15 cellular contexts compared by ENCODE assay signal in the genomic region with DNA sequence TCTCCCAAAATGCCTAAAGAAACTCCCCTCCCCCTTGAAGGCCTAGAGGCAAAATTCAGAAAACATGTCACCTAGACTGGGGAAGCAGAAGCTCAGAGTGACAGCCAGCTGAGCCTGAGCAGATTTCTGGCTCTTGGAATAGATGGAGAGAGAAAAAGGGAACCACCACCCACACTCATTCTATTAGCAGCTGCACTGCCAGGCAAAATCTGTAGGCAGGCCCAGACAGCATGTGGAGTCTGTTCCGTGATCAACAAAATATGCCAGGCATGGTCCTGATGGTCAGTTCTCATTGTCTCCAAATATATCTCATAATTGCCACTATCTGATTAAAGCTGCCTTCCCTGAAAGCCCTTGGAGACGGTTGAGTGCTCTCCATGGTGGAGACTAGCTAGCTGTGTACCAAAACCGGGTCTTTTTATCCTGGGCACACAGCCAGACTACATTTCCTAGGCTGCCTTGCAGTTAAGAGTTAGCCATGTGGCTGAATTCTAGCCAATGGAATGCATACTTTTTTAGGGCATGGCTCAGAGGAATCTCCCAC.
DNase-seq lines count a peak whose midpoint lies in the region; ATAC-seq, FAIRE-seq and TF ChIP-seq lines count a peak whose summit lies in the region.
"Had no signal": no experiment of that assay in that cellular context is flagged by ENCODE, and none has a peak within 500 bp of the region (broad histone marks: within the 10 kb centered on the region; RNA-seq: fewer than 3 reads in every experiment).

No MANE protein-coding gene starts in this region.

- TF ChIP-seq EP300 in HepG2 (IDR thresholded peaks at IDR 0.05; ENCODE audit: low read depth in 2 of 2, low read length in 2 of 2), result no peak
- TF ChIP-seq EP300 in HepG2 (CRISPR knock-in tag; IDR thresholded peaks at IDR 0.05; ENCODE audit: borderline replicate concordance), result no peak

- TF ChIP-seq CTCF in AG04449 (IDR thresholded peaks at IDR 0.05; ENCODE audit: insufficient read depth, low read length, missing control alignments), result no peak
- no peak for TF ChIP-seq CTCF in glutamatergic neuron (IDR thresholded peaks at IDR 0.05; ENCODE audit: partially characterized antibody, unreplicated experiment)
- TF ChIP-seq CTCF in HepG2 (CRISPR knock-in tag; IDR thresholded peaks at IDR 0.05), result no peak

- H3K4me1 Mint-ChIP-seq in glutamatergic neuron (ENCODE audit: low read depth, unreplicated experiment), result peaks cover 3% of the 10 kb centered on the region

- no peaks in the 10 kb centered on the region for H4K20me1 ChIP-seq in HepG2 (ENCODE audit: insufficient read depth, low read length)

- 0% methylated on average over 2 of the region's 3 CpGs for WGBS in HepG2 (ENCODE audit: low lambda C conversion rate)

- peak; percentile 2 for DNase-seq in AG04449 (ENCODE audit: low read depth, low spot score)
- DNase-seq in NCI-H1105 (lab: John Stamatoyannopoulos, UW), result peak; percentile 65
- peak; percentile 46 to 65 for DNase-seq in SHP77 (lab: John Stamatoyannopoulos, UW)
- DNase-seq in glutamatergic neuron, result peak; percentile 24
- DNase-seq in GF-D8 (lab: John Stamatoyannopoulos, UW), result no peak
- DNase-seq in stimulated activated CD4-positive, alpha-beta T cell treated with anti-CD3 and anti-CD28 coated beads, Interleukin-15, amount 100 ng/mL, for 24 hours, result no peak
- no peak for DNase-seq in HepG2 (ENCODE audit: low spot score)
- DNase-seq: activated CD8-positive, alpha-beta T cell treated with anti-CD3 and anti-CD28 coated beads for 36 hours; activated naive CD4-positive, alpha-beta T cell; DND-41; esophagus squamous epithelium; HFFc6; NCI-H226 had no signal

- POLR2A ChIA-PET in AG04449 (lab: Yijun Ruan, JAX) (no interaction called here), HepG2 (lab: Yijun Ruan, JAX) (no interaction called here)

- H3K36me3 ChIP-seq in HepG2 (replicated peaks in 1 of 2; ENCODE audit: control insufficient read depth in 1 of 2, insufficient read depth in 2 of 2, low read length in 2 of 2), result no peaks in the 10 kb centered on the region
- H3K36me3 ChIP-seq: esophagus squamous epithelium, vagina had no signal

- no peak overlapping the region for H2AFZ ChIP-seq in HepG2 (ENCODE audit: low read length)

- no peak for ATAC-seq in HG02763 (IDR thresholded peaks at IDR 0.05; ENCODE audit: unreplicated experiment)
- no peak for ATAC-seq in HepG2
- ATAC-seq: activated CD8-positive, alpha-beta T cell treated with anti-CD3 and anti-CD28 coated beads for 36 hours had no signal

- no peaks in the 10 kb centered on the region for H3K9me3 Mint-ChIP-seq in glutamatergic neuron (ENCODE audit: unreplicated experiment)
- H3K9me3 Mint-ChIP-seq: activated CD8-positive, alpha-beta T cell treated with anti-CD3 and anti-CD28 coated beads for 36 hours; HFFc6 had no signal

- no peaks in the 10 kb centered on the region; a peak in 1 of 5 replicates for H3K27me3 ChIP-seq in HepG2 (ENCODE audit: control insufficient read depth in 1 of 2, insufficient read depth in 2 of 2, low read length in 2 of 2)
- H3K27me3 ChIP-seq: esophagus squamous epithelium, vagina had no signal

- no peak overlapping the region for H3K4me3 ChIP-seq in AG04449 (ENCODE audit: low read depth, low read length)
- H3K4me3 ChIP-seq in HepG2 (replicated peaks in 1 of 3; ENCODE audit: insufficient read depth in 1 of 3, low read depth in 2 of 3, low read length in 3 of 3), result no peak overlapping the region
- H3K4me3 ChIP-seq: esophagus squamous epithelium, vagina had no signal

- intact Hi-C loops in HepG2 (cut with micrococcal nuclease; ENCODE audit: unreplicated experiment), result no loop called here

- H3K27ac Mint-ChIP-seq in glutamatergic neuron (ENCODE audit: unreplicated experiment), result peak overlapping the region; percentile 86
- H3K27ac Mint-ChIP-seq: activated CD8-positive, alpha-beta T cell treated with anti-CD3 and anti-CD28 coated beads for 36 hours; HFFc6 had no signal

- no peak overlapping the region for H3K27ac ChIP-seq in HepG2 (ENCODE audit: extremely low read length, insufficient read depth, low read length)
- H3K27ac ChIP-seq: esophagus squamous epithelium, vagina had no signal

- no peak for TF ChIP-seq RAD21 in HepG2 (CRISPR knock-in tag; IDR thresholded peaks at IDR 0.05)

- H3K4me1 ChIP-seq in HepG2 (ENCODE audit: insufficient read depth, low read length), result no peaks in the 10 kb centered on the region
- H3K4me1 ChIP-seq: esophagus squamous epithelium, vagina had no signal

- no peaks in the 10 kb centered on the region for H3K27me3 Mint-ChIP-seq in glutamatergic neuron (ENCODE audit: unreplicated experiment)
- H3K27me3 Mint-ChIP-seq: activated CD8-positive, alpha-beta T cell treated with anti-CD3 and anti-CD28 coated beads for 36 hours had no signal

- no peaks in the 10 kb centered on the region for H3K79me2 ChIP-seq in HepG2 (ENCODE audit: insufficient read depth, low read length)

- H3K4me3 Mint-ChIP-seq in glutamatergic neuron (ENCODE audit: unreplicated experiment), result no peak overlapping the region
- H3K4me3 Mint-ChIP-seq: activated CD8-positive, alpha-beta T cell treated with anti-CD3 and anti-CD28 coated beads for 36 hours; HFFc6 had no signal

- no peaks in the 10 kb centered on the region for H3K36me3 Mint-ChIP-seq in glutamatergic neuron (ENCODE audit: unreplicated experiment)

- FAIRE-seq in HepG2 (lab: Jason Lieb, UNC), result no peak

- no peak overlapping the region for H3K9ac ChIP-seq in HepG2 (ENCODE audit: insufficient read depth, low read depth, low read length)

- H3K4me2 ChIP-seq in HepG2 (ENCODE audit: low read depth, low read length), result no peak overlapping the region

- H3K9me3 ChIP-seq in HepG2 (ENCODE audit: low read length), result no peaks in the 10 kb centered on the region
- H3K9me3 ChIP-seq: esophagus squamous epithelium, vagina had no signal

- no TSS peak for BruUV-seq in HepG2 (replicated peaks; lab: Mats Ljungman, UMichigan)

- in situ Hi-C loops in HepG2 (cut with HindIII; ENCODE audit: extremely low pct_ligation_motif_present, low pct_unique_long_range_greater_than_20kb), result no loop called here

- no peak for TF ChIP-seq POLR2A in HepG2 (IDR thresholded peaks at IDR 0.05; ENCODE audit: insufficient read depth in 1 of 2, low read depth in 2 of 2, low read length in 2 of 2)

- CTCF ChIA-PET in AG04449 (lab: Yijun Ruan, JAX) (no interaction called here), HepG2 (lab: Yijun Ruan, JAX; ENCODE audit: low intra/inter-chr PET ratio, low total read pairs) (no interaction called here)

TF ChIP-seq in HepG2, 621 proteins besides CTCF, POLR2A, EP300 and RAD21:
- TF ChIP-seq ZNF235 (CRISPR knock-in tag; IDR thresholded peaks at IDR 0.05; ENCODE audit: borderline replicate concordance) (no peak), RXRB (CRISPR knock-in tag; IDR thresholded peaks at IDR 0.05; ENCODE audit: borderline replicate concordance) (no peak), RXRA (CRISPR knock-in tag; IDR thresholded peaks at IDR 0.05) (no peak)
- TF ChIP-seq, protein P1, sequence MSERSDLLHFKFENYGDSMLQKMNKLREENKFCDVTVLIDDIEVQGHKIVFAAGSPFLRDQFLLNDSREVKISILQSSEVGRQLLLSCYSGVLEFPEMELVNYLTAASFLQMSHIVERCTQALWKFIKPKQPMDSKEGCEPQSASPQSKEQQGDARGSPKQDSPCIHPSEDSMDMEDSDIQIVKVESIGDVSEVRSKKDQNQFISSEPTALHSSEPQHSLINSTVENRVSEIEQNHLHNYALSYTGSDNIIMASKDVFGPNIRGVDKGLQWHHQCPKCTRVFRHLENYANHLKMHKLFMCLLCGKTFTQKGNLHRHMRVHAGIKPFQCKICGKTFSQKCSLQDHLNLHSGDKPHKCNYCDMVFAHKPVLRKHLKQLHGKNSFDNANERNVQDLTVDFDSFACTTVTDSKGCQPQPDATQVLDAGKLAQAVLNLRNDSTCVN (CRISPR knock-in tag; IDR thresholded peaks at IDR 0.05; ENCODE audit: borderline replicate concordance), result no peak
- TF ChIP-seq, protein P2, sequence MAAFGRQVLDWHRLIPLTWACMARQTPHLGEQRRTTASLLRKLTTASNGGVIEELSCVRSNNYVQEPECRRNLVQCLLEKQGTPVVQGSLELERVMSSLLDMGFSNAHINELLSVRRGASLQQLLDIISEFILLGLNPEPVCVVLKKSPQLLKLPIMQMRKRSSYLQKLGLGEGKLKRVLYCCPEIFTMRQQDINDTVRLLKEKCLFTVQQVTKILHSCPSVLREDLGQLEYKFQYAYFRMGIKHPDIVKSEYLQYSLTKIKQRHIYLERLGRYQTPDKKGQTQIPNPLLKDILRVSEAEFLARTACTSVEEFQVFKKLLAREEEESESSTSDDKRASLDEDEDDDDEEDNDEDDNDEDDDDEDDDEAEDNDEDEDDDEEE (CRISPR knock-in tag; IDR thresholded peaks at IDR 0.05), result no peak

Comparison
In these comparisons a context has a peak if more than half of its experiments do, and no peak if none do; other contexts are left out.
1. DNase-seq: peak in AG04449 (single experiment), NCI-H1105 (single experiment), SHP77 (2 of 2) and glutamatergic neuron (single experiment); none in GF-D8 (single experiment), stimulated activated CD4-positive, alpha-beta T cell treated with anti-CD3 and anti-CD28 coated beads, Interleukin-15, amount 100 ng/mL, for 24 hours (single experiment) and HepG2 (single experiment).